ENCODE assay signal across 8 cellular contexts in the genomic region with DNA sequence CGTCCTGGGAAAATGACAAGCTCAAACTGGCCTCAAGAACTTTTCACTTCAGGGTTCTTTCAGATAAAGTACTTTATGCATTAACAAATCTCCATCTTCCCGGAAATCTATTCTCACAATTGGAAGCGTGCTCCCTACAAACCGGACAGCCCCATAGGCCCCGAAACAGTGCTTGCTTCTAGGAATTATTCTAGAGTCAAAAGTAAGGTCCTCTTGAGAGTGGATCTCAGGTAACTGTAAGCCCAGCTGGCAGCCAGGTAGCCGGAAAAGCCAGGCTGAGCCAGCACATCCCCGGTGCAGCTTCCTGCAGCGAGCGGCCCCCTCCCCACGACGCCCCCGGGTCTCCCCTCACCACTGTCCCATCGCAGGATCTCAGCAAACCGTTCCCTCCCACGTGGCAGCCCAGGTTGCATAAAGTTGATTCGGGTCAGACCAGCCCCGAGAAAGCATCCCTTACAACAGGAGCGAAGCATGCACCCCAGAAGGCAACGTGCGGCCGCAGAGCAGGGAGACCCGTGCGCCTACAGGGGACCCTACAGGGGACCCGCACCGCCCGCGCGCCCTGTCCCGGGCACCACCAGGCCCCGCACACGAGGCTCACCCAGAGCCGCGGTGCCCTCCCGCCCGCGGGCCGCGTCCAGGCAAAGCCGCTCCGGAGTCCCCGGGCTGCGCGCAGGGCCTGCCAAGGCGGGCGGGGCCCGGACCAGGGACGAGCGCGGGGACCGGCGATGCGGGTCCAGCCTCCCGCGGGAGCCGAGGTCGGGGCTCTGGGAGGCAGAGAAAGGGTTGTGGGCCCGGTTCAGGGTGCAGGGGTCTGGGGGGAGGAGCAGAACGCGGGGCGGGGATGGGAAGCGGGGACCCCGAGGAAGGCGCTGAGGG. TPM values are rescaled to one million over a fixed set of nuclear protein-coding genes. Genes with fewer than 3 reads are reported as not detected.
DNase-seq lines count a peak whose midpoint lies in the region; ATAC-seq and TF ChIP-seq lines count a peak whose summit lies in the region.

No MANE protein-coding gene starts in this region.

- CTCF ChIA-PET in Panc1 (lab: Charles Lee): no interaction called here

- intact Hi-C loops in Panc1 (cut with micrococcal nuclease; ENCODE audit: unreplicated experiment) (no loop called here), dorsolateral prefrontal cortex (cut with DNase I) (loop anchor here in 1 of 2 donors (10.0 kb wide), 1 partner anchor 72 kb away; no protein-coding TSS in a partner anchor)

- 0 to 1% methylated on average over 33 to 55 of the region's 63 CpGs for WGBS in mesodermal cell (ENCODE audit: insufficient coverage in 2 of 2), 2 experiments
- WGBS in upper lobe of left lung, 2 donors: 9 to 10% methylated on average over 19 to 35 of the region's 63 CpGs

- in situ Hi-C loops in Panc1 (cut with HindIII; ENCODE audit: low pct_unique_long_range_greater_than_20kb, low sequenced_read_pairs): no loop called here

- POLR2A ChIA-PET in Panc1 (lab: Charles Lee): no interaction called here

- peaks cover 5% of the 10 kb centered on the region for H3K36me3 ChIP-seq in Panc1 (ENCODE audit: control insufficient read depth, insufficient read depth, low read length)
- peaks cover 37% of the 10 kb centered on the region for H3K36me3 ChIP-seq in mesodermal cell (ENCODE audit: control insufficient read depth, insufficient read depth, low read length)
- H3K36me3 ChIP-seq in upper lobe of left lung: peaks cover 0 to 28% (median 15%) of the 10 kb centered on the region in 4 donors

- H3K27ac ChIP-seq in Panc1 (ENCODE audit: low read length): peak overlapping the region; percentile 66
- H3K27ac ChIP-seq in dorsolateral prefrontal cortex: peak overlapping the region in 2 of 59 donors; percentile 44 to 58
- H3K27ac ChIP-seq in mesodermal cell (ENCODE audit: low read depth, low read length, severe bottlenecking): peak overlapping the region; percentile 45
- H3K27ac ChIP-seq in upper lobe of left lung: peak overlapping the region; percentile 91 to 96 (median 93)

- no peak for TF ChIP-seq CTCF in Panc1 (IDR thresholded peaks at IDR 0.05)
- TF ChIP-seq CTCF in dorsolateral prefrontal cortex (IDR thresholded peaks at IDR 0.05 in 54 of 56, conservative IDR thresholded peaks at IDR 0.05 in 2 of 56; ENCODE audit: low read depth in 1 of 56, partially characterized antibody in 56 of 56): no peak
- TF ChIP-seq CTCF in upper lobe of left lung (IDR thresholded peaks at IDR 0.05): no peak

- H3K4me3 ChIP-seq in Panc1 (ENCODE audit: low read depth in 2 of 2, low read length in 2 of 2) (peak overlapping the region; percentile 59 to 72), dorsolateral prefrontal cortex (peak overlapping the region; percentile 34 to 86 (median 74)), mesodermal cell (ENCODE audit: extremely low read depth, insufficient read depth, low read length, poor library complexity, severe bottlenecking) (peak overlapping the region; percentile 74), upper lobe of left lung (peak overlapping the region; percentile 59 to 98 (median 88))

- BruUV-seq in Panc1 (replicated peaks; lab: Mats Ljungman, UMichigan): TSS peak; percentile 81

- peak in 2 of 4 donors; percentile 4 to 10 for TF ChIP-seq POLR2A in upper lobe of left lung (IDR thresholded peaks at IDR 0.05)

- H3K4me1 ChIP-seq in Panc1 (ENCODE audit: control insufficient read depth, insufficient read depth, low read length): peaks cover 12% of the 10 kb centered on the region
- peaks cover under 1% of the 10 kb centered on the region for H3K4me1 ChIP-seq in mesodermal cell (ENCODE audit: control insufficient read depth, insufficient read depth, low read length, poor library complexity, severe bottlenecking)
- peaks cover 16 to 49% (median 29%) of the 10 kb centered on the region in 4 donors for H3K4me1 ChIP-seq in upper lobe of left lung

- TF ChIP-seq EP300 in upper lobe of left lung (IDR thresholded peaks at IDR 0.05): no peak

- ATAC-seq in Panc1 (peak; percentile 28; the same call in 1 of the 2 replicates), upper lobe of left lung (ENCODE audit: low FRiP score in 2 of 2) (peak in 1 of 2 donors; percentile 16), HG03571 (IDR thresholded peaks at IDR 0.05; ENCODE audit: unreplicated experiment) (no peak)

- no peaks in the 10 kb centered on the region for H3K27me3 ChIP-seq in Panc1 (ENCODE audit: control insufficient read depth, insufficient read depth, low read length)
- H3K27me3 ChIP-seq in dorsolateral prefrontal cortex: no peaks in the 10 kb centered on the region
- H3K27me3 ChIP-seq in upper lobe of left lung: no peaks in the 10 kb centered on the region

- DNase-seq in activated CD8-positive, alpha-beta memory T cell treated with anti-CD3 and anti-CD28 coated beads for 24 hours: peak; percentile 71
- DNase-seq in activated CD8-positive, alpha-beta memory T cell treated with anti-CD3 and anti-CD28 coated beads, Interleukin-2, amount 50 U/mL, for 4 hours: no peak
- no peak for DNase-seq in Panc1 (ENCODE audit: low read depth, low spot score)
- DNase-seq in dorsolateral prefrontal cortex: peak in 9 of 10 donors; percentile 7 to 50 (median 26)
- peak; percentile 20 to 89 for DNase-seq in upper lobe of left lung
- no peak for DNase-seq in GM19240 (ENCODE audit: insufficient read length, low spot score)

- H3K9me3 ChIP-seq in Panc1 (ENCODE audit: control insufficient read depth, insufficient read depth, low read depth, low read length) (no peaks in the 10 kb centered on the region), mesodermal cell (ENCODE audit: control insufficient read depth, low read length) (no peaks in the 10 kb centered on the region), upper lobe of left lung (no peaks in the 10 kb centered on the region)

RNA-seq across cellular contexts. Expression of gene LPCAT1, which starts 0.9 kb away (rescaled TPM):
- total RNA-seq in Panc1 (2021; ENCODE audit: unreplicated experiment) (59.8 TPM), dorsolateral prefrontal cortex (10 to 100 TPM; 24.4 to 66.5 (median 41.3) TPM), upper lobe of left lung (100 to 1,000 TPM; 403 to 922 (median 538) TPM)
- 64.2 TPM for polyA plus RNA-seq in Panc1 (2012; ENCODE audit: insufficient read length)
- polyA plus RNA-seq in mesodermal cell (2013, experiment 1 of 2): 60.5 TPM
- 52.3 TPM for polyA plus RNA-seq in mesodermal cell (2013, experiment 2 of 2)

Comparison
In these comparisons a context has a peak if more than half of its experiments do, and no peak if none do; other contexts are left out.
1. DNase-seq: peak in activated CD8-positive, alpha-beta memory T cell treated with anti-CD3 and anti-CD28 coated beads for 24 hours (single experiment), dorsolateral prefrontal cortex (9 of 10) and upper lobe of left lung (2 of 2); none in activated CD8-positive, alpha-beta memory T cell treated with anti-CD3 and anti-CD28 coated beads, Interleukin-2, amount 50 U/mL, for 4 hours (single experiment), Panc1 (single experiment) and GM19240 (single experiment).
2. Peak in every context shown above with its lines, with median percentiles within 50 percentile points of each other: H3K4me3 ChIP-seq.